In the genomic region with DNA sequence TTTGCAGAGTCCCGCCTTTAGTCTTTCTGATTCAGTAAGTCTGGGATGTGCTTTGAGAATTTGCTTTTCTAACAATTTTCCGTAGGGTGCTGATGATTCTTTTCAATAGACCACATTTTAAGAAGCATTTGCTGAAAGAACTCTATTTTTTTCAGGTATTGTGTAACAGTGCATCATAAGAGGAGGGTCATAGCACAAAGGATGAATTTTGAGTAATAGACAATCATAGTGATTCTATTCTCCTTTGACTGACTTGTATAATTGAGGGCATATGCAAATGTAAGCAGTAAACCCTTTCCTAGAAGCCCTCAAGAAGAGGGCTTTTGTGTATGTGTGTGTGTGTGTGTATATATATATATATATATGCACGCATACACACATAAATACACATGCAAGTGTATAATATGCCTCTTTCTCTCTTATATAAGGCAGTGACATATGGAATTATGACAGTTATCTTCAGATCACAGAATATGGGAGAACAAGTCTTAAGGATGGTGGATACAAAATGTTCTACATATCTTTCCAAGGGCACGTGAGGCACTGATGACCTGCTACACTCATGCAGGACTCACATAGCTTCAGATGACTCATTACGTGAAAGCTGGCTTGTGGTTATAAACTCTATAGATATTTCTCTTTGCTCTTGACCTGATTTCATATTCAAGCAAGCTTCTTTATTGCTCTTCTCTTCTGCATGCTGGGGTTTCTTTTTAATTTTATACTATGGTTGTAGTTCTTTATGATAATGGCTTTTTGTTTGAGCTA, we compare ENCODE assay signal across 10 cellular contexts. TPM values are rescaled to one million over a fixed set of nuclear protein-coding genes. Genes with fewer than 3 reads are reported as not detected.
A peak's percentile ranks its signal among the peaks of the same experiment; 100 is the strongest.
DNase-seq lines count a peak whose midpoint lies in the region; ATAC-seq and TF ChIP-seq lines count a peak whose summit lies in the region.
"Had no signal": no experiment of that assay in that cellular context is flagged by ENCODE, and none has a peak within 500 bp of the region (broad histone marks: within the 10 kb centered on the region; RNA-seq: fewer than 3 reads in every experiment).

No MANE protein-coding gene starts in this region.

- no peaks in the 10 kb centered on the region for H3K4me1 ChIP-seq in testis
- H3K4me1 ChIP-seq in endodermal cell (ENCODE audit: control insufficient read depth, insufficient read depth, low read length): no peaks in the 10 kb centered on the region

- H3K27me3 ChIP-seq in testis (no peaks in the 10 kb centered on the region), endodermal cell (ENCODE audit: control insufficient read depth, insufficient read depth, low read length, poor library complexity, severe bottlenecking) (no peaks in the 10 kb centered on the region)

- peak; percentile 89 for ATAC-seq in GM21447 (IDR thresholded peaks at IDR 0.05; ENCODE audit: unreplicated experiment)
- peak; percentile 85 for ATAC-seq in HG03558 (IDR thresholded peaks at IDR 0.05; ENCODE audit: extremely low read depth, unreplicated experiment)
- ATAC-seq in stimulated activated naive CD8-positive, alpha-beta T cell treated with anti-CD3 and anti-CD28 coated beads, Interleukin-15, amount 100 ng/mL, for 72 hours: peak; percentile 62

- intact Hi-C loops in testis (cut with DNase I; ENCODE audit: low total_unique reads): no loop called here

- H3K4me3 Mint-ChIP-seq in stimulated activated naive CD8-positive, alpha-beta T cell treated with anti-CD3 and anti-CD28 coated beads, Interleukin-15, amount 100 ng/mL, for 72 hours: peak overlapping the region; percentile 41 to 52
- H3K4me3 Mint-ChIP-seq in endodermal cell: no peak overlapping the region

- H3K9ac ChIP-seq in endodermal cell (ENCODE audit: extremely low read depth, low read length, poor library complexity, severe bottlenecking): no peak overlapping the region

- 83 to 84% methylated on average over 5 of the region's 5 CpGs for WGBS in testis, 2 donors
- 92% methylated on average over 2 to 4 of the region's 5 CpGs for WGBS in endodermal cell (ENCODE audit: insufficient coverage in 1 of 2, insufficient read length in 1 of 2), 2 experiments

- no peak overlapping the region for H3K27ac Mint-ChIP-seq in stimulated activated naive CD8-positive, alpha-beta T cell treated with anti-CD3 and anti-CD28 coated beads, Interleukin-15, amount 100 ng/mL, for 72 hours
- no peak overlapping the region for H3K27ac Mint-ChIP-seq in endodermal cell
- H3K27ac Mint-ChIP-seq: IgD-negative memory B cell had no signal

- no peaks in the 10 kb centered on the region for H3K36me3 Mint-ChIP-seq in endodermal cell (ENCODE audit: low read depth)
- H3K36me3 Mint-ChIP-seq: IgD-negative memory B cell had no signal

- H3K36me3 ChIP-seq in testis (ENCODE audit: low read depth, missing control alignments): no peaks in the 10 kb centered on the region
- H3K36me3 ChIP-seq in endodermal cell (ENCODE audit: control insufficient read depth, insufficient read depth, low read length): no peaks in the 10 kb centered on the region

- no peaks in the 10 kb centered on the region for H3K9me3 Mint-ChIP-seq in stimulated activated naive CD8-positive, alpha-beta T cell treated with anti-CD3 and anti-CD28 coated beads, Interleukin-15, amount 100 ng/mL, for 72 hours
- peaks cover 8% of the 10 kb centered on the region for H3K9me3 Mint-ChIP-seq in endodermal cell
- H3K9me3 Mint-ChIP-seq: IgD-negative memory B cell had no signal

- no peaks in the 10 kb centered on the region for H3K27me3 Mint-ChIP-seq in stimulated activated naive CD8-positive, alpha-beta T cell treated with anti-CD3 and anti-CD28 coated beads, Interleukin-15, amount 100 ng/mL, for 72 hours
- no peaks in the 10 kb centered on the region for H3K27me3 Mint-ChIP-seq in endodermal cell (ENCODE audit: insufficient read depth)
- H3K27me3 Mint-ChIP-seq: IgD-negative memory B cell had no signal

- TF ChIP-seq CTCF in testis (IDR thresholded peaks at IDR 0.05) (no peak), endodermal cell (conservative IDR thresholded peaks at IDR 0.05) (no peak)

- DNase-seq in GM03348 (ENCODE audit: low spot score) (peak; percentile 53), brain pericyte (ENCODE audit: low read depth, low spot score) (peak; percentile 49), testis (no peak), endodermal cell (no peak)
- peak in 1 of 2 donors; percentile 39 for DNase-seq in stimulated activated naive CD8-positive, alpha-beta T cell treated with anti-CD3 and anti-CD28 coated beads, Interleukin-15, amount 100 ng/mL, for 72 hours
- no peak for DNase-seq in central memory CD4-positive, alpha-beta T cell

- H3K27ac ChIP-seq in testis (no peak overlapping the region), endodermal cell (ENCODE audit: low read depth, low read length) (no peak overlapping the region)

- H3K9me3 ChIP-seq in testis (no peaks in the 10 kb centered on the region), endodermal cell (ENCODE audit: control insufficient read depth, low read length) (peaks cover 12% of the 10 kb centered on the region)

- TF ChIP-seq POLR2A in testis (IDR thresholded peaks at IDR 0.05): no peak

- H3K4me1 Mint-ChIP-seq in stimulated activated naive CD8-positive, alpha-beta T cell treated with anti-CD3 and anti-CD28 coated beads, Interleukin-15, amount 100 ng/mL, for 72 hours: peaks cover 64% of the 10 kb centered on the region
- H3K4me1 Mint-ChIP-seq in endodermal cell: peaks cover 15% of the 10 kb centered on the region

- H3K4me3 ChIP-seq in testis (no peak overlapping the region), endodermal cell (ENCODE audit: low read length) (no peak overlapping the region)

RNA-seq across cellular contexts. Expression of a gene that starts 6.5 kb away (rescaled TPM):
- total RNA-seq in testis (10 to 100 TPM; 46.9 to 83.4 TPM), endodermal cell (100 to 1,000 TPM; 189 to 250 TPM)
- 32.1 TPM for polyA plus RNA-seq in testis (ENCODE audit: insufficient read depth, low read depth, low replicate concordance)
- 40.4 TPM for polyA plus RNA-seq in endodermal cell (2013, experiment 1 of 2)
- 42.9 TPM for polyA plus RNA-seq in endodermal cell (2013, experiment 2 of 2)

RNA-seq across cellular contexts. Expression of a gene that starts 54.2 kb away (rescaled TPM):
- total RNA-seq in testis (not detected), endodermal cell (not detected)
- polyA plus RNA-seq in testis (ENCODE audit: insufficient read depth, low read depth, low replicate concordance): not detected
- polyA plus RNA-seq in endodermal cell (2013, experiment 1 of 2): 0.32 TPM
- 0.17 TPM for polyA plus RNA-seq in endodermal cell (2013, experiment 2 of 2)
- total RNA-seq: epithelial cell of proximal tubule had no signal
- polyA plus RNA-seq: IgD-negative memory B cell had no signal

Comparison
In these comparisons a context has a peak if more than half of its experiments do, and no peak if none do; other contexts are left out.
1. DNase-seq: peak in GM03348 (single experiment) and brain pericyte (single experiment); none in testis (single experiment), central memory CD4-positive, alpha-beta T cell (single experiment) and endodermal cell (single experiment).
2. Peak in every context shown above with its lines, with median percentiles within 50 percentile points of each other: ATAC-seq.